1 cellular context compared by ENCODE assay signal in genomic region chr6:107459283-107460073, GRCh38.
TF ChIP-seq lines count a peak whose summit lies in the region.

TSS of gene PDSS2 (minus strand) at chr6:107459564. CDS start at chr6:107459285, 279 bp downstream.

TF ChIP-seq in HepG2, 621 proteins besides CTCF, POLR2A, EP300 and RAD21 (continued from another document and continues in another):
- TF ChIP-seq ZNF407 (CRISPR knock-in tag; IDR thresholded peaks at IDR 0.05; ENCODE audit: not compliant biosample characterization) (peak; percentile 47), SSRP1 (CRISPR knock-in tag; IDR thresholded peaks at IDR 0.05) (no peak), IRX3 (CRISPR knock-in tag; IDR thresholded peaks at IDR 0.05; ENCODE audit: borderline replicate concordance, low read depth) (no peak), HMGXB4 (CRISPR knock-in tag; IDR thresholded peaks at IDR 0.05; ENCODE audit: borderline replicate concordance in 1 of 2, low read depth in 1 of 2) (peak; percentile 83 to 98), ATF7-NPFF (CRISPR knock-in tag; IDR thresholded peaks at IDR 0.05; ENCODE audit: low read depth) (peak; percentile 31; the same call in 1 of the 2 replicates), ZNF335 (CRISPR knock-in tag; IDR thresholded peaks at IDR 0.05) (peak; percentile 69; the same call in 1 of the 2 replicates), SNRNP70 (IDR thresholded peaks at IDR 0.05; ENCODE audit: low read depth, low read length) (no peak), ZNF687 (CRISPR knock-in tag; IDR thresholded peaks at IDR 0.05) (peak; percentile 90), RFX1 (IDR thresholded peaks at IDR 0.05) (no peak; the same call in 1 of the 2 replicates), EED (CRISPR knock-in tag; IDR thresholded peaks at IDR 0.05) (peak; percentile 58; the same call in 1 of the 2 replicates), ZNF546 (CRISPR knock-in tag; conservative IDR thresholded peaks at IDR 0.05) (0 out of 2 replicates have a peak, but pooled peaks have one; percentile 24), MYPOP (CRISPR knock-in tag; IDR thresholded peaks at IDR 0.05) (peak; percentile 58; the same call in 1 of the 2 replicates), ZNF639 (CRISPR knock-in tag; conservative IDR thresholded peaks at IDR 0.05) (peak; percentile 50), ZNF775 (CRISPR knock-in tag; IDR thresholded peaks at IDR 0.05; ENCODE audit: borderline replicate concordance) (peak; percentile 92), ZBTB8A (CRISPR knock-in tag; IDR thresholded peaks at IDR 0.05; ENCODE audit: borderline replicate concordance, low read depth) (0 out of 2 replicates have a peak, but pooled peaks have one; percentile 35), REL (CRISPR knock-in tag; conservative IDR thresholded peaks at IDR 0.05) (peak; percentile 91), ZNF678 (CRISPR knock-in tag; IDR thresholded peaks at IDR 0.05) (peak; percentile 86; the same call in 1 of the 2 replicates), PRDM15 (CRISPR knock-in tag; IDR thresholded peaks at IDR 0.05) (peak; percentile 17), ZNF282 (IDR thresholded peaks at IDR 0.05; ENCODE audit: partially characterized antibody) (no peak), ZNF333 (CRISPR knock-in tag; IDR thresholded peaks at IDR 0.05; ENCODE audit: borderline replicate concordance) (no peak), ZNF740 (CRISPR knock-in tag; IDR thresholded peaks at IDR 0.05) (0 out of 2 replicates have a peak, but pooled peaks have one; percentile 56), MATR3 (CRISPR knock-in tag; IDR thresholded peaks at IDR 0.05) (no peak), ZNF234 (CRISPR knock-in tag; conservative IDR thresholded peaks at IDR 0.05) (0 out of 2 replicates have a peak, but pooled peaks have one; percentile 33), ZBTB10 (CRISPR knock-in tag; IDR thresholded peaks at IDR 0.05; ENCODE audit: borderline replicate concordance) (0 out of 2 replicates have a peak, but pooled peaks have one; percentile 52), ZNF543 (CRISPR knock-in tag; IDR thresholded peaks at IDR 0.05) (peak; percentile 93; the same call in 1 of the 2 replicates), ZNF446 (CRISPR knock-in tag; IDR thresholded peaks at IDR 0.05) (no peak), ZSCAN22 (CRISPR knock-in tag; IDR thresholded peaks at IDR 0.05) (0 out of 2 replicates have a peak, but pooled peaks have one; percentile 47)
